Comparison of ENCODE assay signal across 24 cellular contexts in the genomic region with DNA sequence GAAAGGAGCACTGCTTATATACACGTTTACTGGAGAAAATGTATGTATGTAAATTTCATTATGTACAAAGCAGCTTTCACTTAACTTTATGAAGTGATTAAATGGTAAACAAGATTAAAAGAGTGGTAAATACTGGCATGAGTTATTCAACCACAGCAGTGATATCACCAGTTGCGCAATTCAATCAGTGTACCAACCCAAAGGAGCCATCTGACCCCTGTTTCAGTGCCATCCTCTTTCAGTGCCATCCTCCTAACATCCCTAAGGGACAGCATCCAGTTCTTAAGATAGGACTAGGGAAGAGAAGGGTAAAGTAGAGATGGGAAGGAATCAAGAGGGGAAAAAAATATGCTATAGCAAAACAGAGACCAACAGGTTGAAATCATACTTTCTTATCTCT. TPM values are rescaled to one million over a fixed set of nuclear protein-coding genes. Genes with fewer than 3 reads are reported as not detected.
DNase-seq lines count a peak whose midpoint lies in the region; ATAC-seq and TF ChIP-seq lines count a peak whose summit lies in the region.
"Had no signal": no experiment of that assay in that cellular context is flagged by ENCODE, and none has a peak within 500 bp of the region (broad histone marks: within the 10 kb centered on the region; RNA-seq: fewer than 3 reads in every experiment).

No MANE protein-coding gene starts in this region.

- no peak overlapping the region for H3K4me3 ChIP-seq in GM23248
- no peak overlapping the region for H3K4me3 ChIP-seq in PC-3 (ENCODE audit: low read length)
- H3K4me3 ChIP-seq: left ventricle myocardium inferior, SJSA1, smooth muscle cell, tibial artery had no signal

- BruUV-seq in PC-3 (replicated peaks; lab: Mats Ljungman, UMichigan): no TSS peak

- H3K4me1 ChIP-seq in GM23248 (ENCODE audit: insufficient read depth): peaks cover 11% of the 10 kb centered on the region
- H3K4me1 ChIP-seq in PC-3 (ENCODE audit: insufficient read depth, low read length): peaks cover 16% of the 10 kb centered on the region
- H3K4me1 ChIP-seq: left ventricle myocardium inferior, tibial artery had no signal

- peaks cover 22% of the 10 kb centered on the region for H3K36me3 ChIP-seq in GM23248 (ENCODE audit: low read depth)
- H3K36me3 ChIP-seq in PC-3 (ENCODE audit: low read depth, low read length): no peaks in the 10 kb centered on the region

- H3K4me2 ChIP-seq in GM23248 (ENCODE audit: unreplicated experiment): no peak overlapping the region
- H3K4me2 ChIP-seq in PC-3 (ENCODE audit: low read length): no peak overlapping the region
- H3K4me2 ChIP-seq: smooth muscle cell had no signal

- H3K9me2 ChIP-seq in GM23248 (ENCODE audit: insufficient read depth) (no peaks in the 10 kb centered on the region), PC-3 (replicated peaks; ENCODE audit: low read length) (no peaks in the 10 kb centered on the region)

- in situ Hi-C loops in GM23248 (cut with MboI): no loop called here

- DNase-seq in GM23248 (peak; percentile 50), PC-3 (peak; percentile 3), fibroblast of gingiva (ENCODE audit: low read depth) (peak; percentile 21), nephron progenitor cell (no peak), dermis blood vessel endothelial cell (no peak), Kasumi-1 (lab: John Stamatoyannopoulos, UW) (no peak)
- DNase-seq in effector CD4-positive, alpha-beta T cell: no peak
- DNase-seq: activated CD4-positive, alpha-beta T cell treated with anti-CD3 and anti-CD28 coated beads, Interleukin-2, amount 50 U/mL, for 48 hours; activated CD8-positive, alpha-beta memory T cell treated with anti-CD3 and anti-CD28 coated beads, Interleukin-2, amount 50 U/mL, for 4 hours; activated naive CD8-positive, alpha-beta T cell treated with anti-CD3 and anti-CD28 coated beads for 36 hours; central memory CD4-positive, alpha-beta T cell; HCEC 1CT; Karpas-422; left ventricle myocardium inferior; midbrain; naive thymus-derived CD8-positive, alpha-beta T cell; NCI-H1105 treated with DMSO at 0.1 percent for 48 hours; NCI-H2029 treated with DMSO at 0.1 percent for 48 hours; NCI-H2227 treated with DMSO at 0.1 percent for 48 hours; NCI-H69; stimulated activated CD4-positive, alpha-beta T cell treated with anti-CD3 and anti-CD28 coated beads, Interleukin-1b, Interleukin-23, amount 100 ng/mL, for 48 hours; tibial artery had no signal

- H3K4me1 Mint-ChIP-seq in nephron progenitor cell: no peaks in the 10 kb centered on the region
- H3K4me1 Mint-ChIP-seq: activated naive CD8-positive, alpha-beta T cell treated with anti-CD3 and anti-CD28 coated beads for 36 hours had no signal

- H3K27ac Mint-ChIP-seq in nephron progenitor cell: peak overlapping the region; percentile 40
- H3K27ac Mint-ChIP-seq: activated naive CD8-positive, alpha-beta T cell treated with anti-CD3 and anti-CD28 coated beads for 36 hours had no signal

- H3K27ac ChIP-seq in GM23248: no peak overlapping the region
- no peak overlapping the region for H3K27ac ChIP-seq in PC-3 (ENCODE audit: low read length)
- H3K27ac ChIP-seq: left ventricle myocardium inferior, SJSA1, tibial artery had no signal

- no peak overlapping the region for H2AFZ ChIP-seq in GM23248
- H2AFZ ChIP-seq in PC-3 (ENCODE audit: low read length): no peak overlapping the region

- H3K9me3 Mint-ChIP-seq in nephron progenitor cell: no peaks in the 10 kb centered on the region
- H3K9me3 Mint-ChIP-seq: activated naive CD8-positive, alpha-beta T cell treated with anti-CD3 and anti-CD28 coated beads for 36 hours; naive thymus-derived CD8-positive, alpha-beta T cell had no signal

- H3K27me3 ChIP-seq in GM23248 (replicated peaks; ENCODE audit: insufficient read depth) (no peaks in the 10 kb centered on the region), PC-3 (ENCODE audit: low read length) (no peaks in the 10 kb centered on the region)
- H3K27me3 ChIP-seq: SJSA1, tibial artery had no signal

- H3K4me3 Mint-ChIP-seq in nephron progenitor cell: no peak overlapping the region
- H3K4me3 Mint-ChIP-seq: activated naive CD8-positive, alpha-beta T cell treated with anti-CD3 and anti-CD28 coated beads for 36 hours; naive thymus-derived CD8-positive, alpha-beta T cell had no signal

- no peak for ATAC-seq in PC-3
- ATAC-seq: naive thymus-derived CD8-positive, alpha-beta T cell had no signal

- POLR2A ChIA-PET in PC-3 (lab: Charles Lee; ENCODE audit: unreplicated experiment): no interaction called here

- H3K36me3 Mint-ChIP-seq in nephron progenitor cell (ENCODE audit: low read depth): peaks cover 32% of the 10 kb centered on the region

- no peak for TF ChIP-seq CTCF in PC-3 (conservative IDR thresholded peaks at IDR 0.05; ENCODE audit: low read depth, low read length)
- TF ChIP-seq CTCF in nephron progenitor cell (IDR thresholded peaks at IDR 0.05): no peak

- 94 to 97% methylated on average over 2 of the region's 2 CpGs for WGBS in GM23248 (ENCODE audit: low coverage in 1 of 2, low lambda C conversion rate in 2 of 2, missing lambda C conversion rate in 2 of 2), 2 experiments

- H3K9ac ChIP-seq in GM23248 (no peak overlapping the region), PC-3 (ENCODE audit: low read length) (no peak overlapping the region)

- CTCF ChIA-PET in PC-3 (lab: Charles Lee): no interaction called here

- H3K79me2 ChIP-seq in GM23248 (ENCODE audit: insufficient read depth) (no peaks in the 10 kb centered on the region), PC-3 (ENCODE audit: low read length) (no peaks in the 10 kb centered on the region)

- no peaks in the 10 kb centered on the region for H4K20me1 ChIP-seq in GM23248 (ENCODE audit: insufficient read depth)
- H4K20me1 ChIP-seq in PC-3 (ENCODE audit: low read length): no peaks in the 10 kb centered on the region

- H3K27me3 Mint-ChIP-seq in nephron progenitor cell (ENCODE audit: low read depth, poor library complexity): peaks cover 3% of the 10 kb centered on the region
- H3K27me3 Mint-ChIP-seq: activated naive CD8-positive, alpha-beta T cell treated with anti-CD3 and anti-CD28 coated beads for 36 hours; naive thymus-derived CD8-positive, alpha-beta T cell had no signal

- H3F3A ChIP-seq in GM23248 (ENCODE audit: insufficient read depth): peaks cover 17% of the 10 kb centered on the region
- no peaks in the 10 kb centered on the region for H3F3A ChIP-seq in PC-3 (ENCODE audit: low read length, unreplicated experiment)

- no peaks in the 10 kb centered on the region for H3K9me3 ChIP-seq in GM23248 (ENCODE audit: low read depth)
- H3K9me3 ChIP-seq in PC-3 (ENCODE audit: low read length): no peaks in the 10 kb centered on the region
- H3K9me3 ChIP-seq: left ventricle myocardium inferior, SJSA1, tibial artery had no signal

- intact Hi-C loops in PC-3 (cut with micrococcal nuclease): no loop called here

RNA-seq across cellular contexts. Expression of gene HPF1, which starts 16.2 kb away (rescaled TPM):
- 21.8 and 40.5 TPM in 2 replicates for total RNA-seq in GM23248 (2014; rRNA removed; shearing (Covaris generic))
- polyA plus RNA-seq in GM23248 (2016; fragmentation: Nextera tagmentation; extraction: Ambion mirVana): 44.4 and 54.1 TPM in 2 replicates
- total RNA-seq in PC-3 (2014; rRNA removed): 10.6 and 13.9 TPM in 2 replicates
- total RNA-seq in dermis blood vessel endothelial cell: 23.0 and 38.3 TPM in 2 replicates

Comparison
In these comparisons a context has a peak if more than half of its experiments do, and no peak if none do; other contexts are left out.
1. DNase-seq: peak in GM23248 (single experiment), PC-3 (single experiment) and fibroblast of gingiva (single experiment); none in nephron progenitor cell (single experiment), effector CD4-positive, alpha-beta T cell (single experiment), dermis blood vessel endothelial cell (single experiment) and Kasumi-1 (0 of 2).